ENCODE assay signal across 3 cellular contexts in the genomic region with DNA sequence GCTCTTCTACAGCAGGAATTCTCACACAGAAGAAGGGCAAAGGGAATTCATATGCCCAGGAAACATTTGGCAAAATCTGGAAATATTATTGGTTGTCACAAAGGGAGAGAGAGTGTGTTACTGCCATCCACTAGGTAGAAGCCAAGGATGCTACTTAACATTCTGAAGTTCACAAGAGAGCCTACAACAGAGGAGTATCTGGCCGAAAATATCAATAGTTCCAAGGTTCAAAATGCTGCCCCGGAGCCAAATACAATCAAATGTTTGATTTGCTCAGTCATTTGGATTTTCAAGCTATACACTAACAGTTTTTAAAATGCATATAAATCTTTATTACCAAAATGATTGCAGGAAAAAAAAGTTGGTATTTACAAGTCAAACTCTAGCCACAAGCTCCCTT.
A peak's percentile ranks its signal among the peaks of the same experiment; 100 is the strongest.
TF ChIP-seq lines count a peak whose summit lies in the region.

No MANE protein-coding gene starts in this region.

TF ChIP-seq in liver, 16 proteins besides CTCF, POLR2A, EP300 and RAD21:
- TF ChIP-seq MAX (IDR thresholded peaks at IDR 0.05) (no peak), HNF4A (conservative IDR thresholded peaks at IDR 0.05) (peak; percentile 44 to 62), YY1 (IDR thresholded peaks at IDR 0.05) (no peak), SP1 (IDR thresholded peaks at IDR 0.05) (peak; percentile 17), ZBTB33 (IDR thresholded peaks at IDR 0.05) (no peak)

TF ChIP-seq in HepG2, 621 proteins besides CTCF, POLR2A, EP300 and RAD21:
- TF ChIP-seq ETV5 (CRISPR knock-in tag; IDR thresholded peaks at IDR 0.05; ENCODE audit: borderline replicate concordance) (no peak), HNRNPK (IDR thresholded peaks at IDR 0.05; ENCODE audit: low read depth, low read length, poor library complexity, severe bottlenecking) (no peak), GMEB2 (CRISPR knock-in tag; IDR thresholded peaks at IDR 0.05; ENCODE audit: low read depth) (no peak), ZNF780A (CRISPR knock-in tag; IDR thresholded peaks at IDR 0.05) (no peak), SOX13 (IDR thresholded peaks at IDR 0.05) (no peak), SOX13 (CRISPR knock-in tag; conservative IDR thresholded peaks at IDR 0.05 in 1 of 2, IDR thresholded peaks at IDR 0.05 in 1 of 2) (no peak), ZBTB38 (CRISPR knock-in tag; IDR thresholded peaks at IDR 0.05) (no peak), TCF7 (IDR thresholded peaks at IDR 0.05; ENCODE audit: low read depth) (no peak), REL (CRISPR knock-in tag; conservative IDR thresholded peaks at IDR 0.05) (no peak), ZBTB7A (CRISPR knock-in tag; IDR thresholded peaks at IDR 0.05) (no peak)
- TF ChIP-seq, protein P1, sequence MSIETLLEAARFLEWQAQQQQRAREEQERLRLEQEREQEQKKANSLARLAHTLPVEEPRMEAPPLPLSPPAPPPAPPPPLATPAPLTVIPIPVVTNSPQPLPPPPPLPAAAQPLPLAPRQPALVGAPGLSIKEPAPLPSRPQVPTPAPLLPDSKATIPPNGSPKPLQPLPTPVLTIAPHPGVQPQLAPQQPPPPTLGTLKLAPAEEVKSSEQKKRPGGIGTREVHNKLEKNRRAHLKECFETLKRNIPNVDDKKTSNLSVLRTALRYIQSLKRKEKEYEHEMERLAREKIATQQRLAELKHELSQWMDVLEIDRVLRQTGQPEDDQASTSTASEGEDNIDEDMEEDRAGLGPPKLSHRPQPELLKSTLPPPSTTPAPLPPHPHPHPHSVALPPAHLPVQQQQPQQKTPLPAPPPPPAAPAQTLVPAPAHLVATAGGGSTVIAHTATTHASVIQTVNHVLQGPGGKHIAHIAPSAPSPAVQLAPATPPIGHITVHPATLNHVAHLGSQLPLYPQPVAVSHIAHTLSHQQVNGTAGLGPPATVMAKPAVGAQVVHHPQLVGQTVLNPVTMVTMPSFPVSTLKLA (IDR thresholded peaks at IDR 0.05), result no peak

TF ChIP-seq in endothelial cell of umbilical vein, 7 proteins besides CTCF, POLR2A, EP300 and RAD21:
- no peak for TF ChIP-seq JUN (IDR thresholded peaks at IDR 0.05; ENCODE audit: borderline replicate concordance, insufficient read depth, insufficient read length, low read depth)
- TF ChIP-seq MAX (IDR thresholded peaks at IDR 0.05; ENCODE audit: insufficient read depth, insufficient read length), result no peak
- no peak for TF ChIP-seq GATA2 (IDR thresholded peaks at IDR 0.05; ENCODE audit: insufficient read depth, insufficient read length, low read depth, low read length)
- no peak for TF ChIP-seq POLR2AphosphoS5 (IDR thresholded peaks at IDR 0.05; ENCODE audit: insufficient read depth, low read depth, low read length)
- TF ChIP-seq EZH2 (IDR thresholded peaks at IDR 0.05; ENCODE audit: borderline replicate concordance, low read depth, low read length, severe bottlenecking), result no peak
- TF ChIP-seq FOS (IDR thresholded peaks at IDR 0.05; ENCODE audit: borderline replicate concordance, insufficient read depth, low read length), result no peak
- TF ChIP-seq MYC (IDR thresholded peaks at IDR 0.05; ENCODE audit: low read depth, low read length), result no peak
